ENCODE assay signal across 8 cellular contexts in genomic region chr3:150603888-150604319, GRCh38. TPM values are rescaled to one million over a fixed set of nuclear protein-coding genes. Genes with fewer than 3 reads are reported as not detected.
DNase-seq lines count a peak whose midpoint lies in the region; ATAC-seq and TF ChIP-seq lines count a peak whose summit lies in the region.

No MANE protein-coding gene starts in this region.

- intact Hi-C loops in gastrocnemius medialis (cut with DNase I; ENCODE audit: low total_unique reads) = loop anchor here (1.0 to 5.0 kb wide), 4 partner anchors 58 to 1663 kb away; partner anchors contain the start of genes EIF2A, MBNL1, SERP1 and SIAH2

- TF ChIP-seq POLR2A in gastrocnemius medialis (IDR thresholded peaks at IDR 0.05) = no peak

- H3K27me3 ChIP-seq in right atrium auricular region (no peaks in the 10 kb centered on the region), gastrocnemius medialis (no peaks in the 10 kb centered on the region)

- H3K4me3 ChIP-seq in right atrium auricular region (peak overlapping the region; percentile 71 to 78), gastrocnemius medialis (peak overlapping the region; percentile 75 to 95 (median 86))

- peaks cover 0 to 56% of the 10 kb centered on the region in 2 donors for H3K4me1 ChIP-seq in right atrium auricular region
- H3K4me1 ChIP-seq in gastrocnemius medialis = peaks cover 44 to 51% of the 10 kb centered on the region in 2 donors

- CTCF ChIA-PET in WTC11 (lab: Charles Lee) = no interaction called here

- H3K27me3 Mint-ChIP-seq in WTC11 (ENCODE audit: low read depth) = no peaks in the 10 kb centered on the region

- peaks cover 76% of the 10 kb centered on the region for H3K4me1 Mint-ChIP-seq in WTC11

- no peaks in the 10 kb centered on the region for H3K36me3 ChIP-seq in right atrium auricular region
- no peaks in the 10 kb centered on the region for H3K36me3 ChIP-seq in gastrocnemius medialis

- POLR2A ChIA-PET in WTC11 (lab: Charles Lee) = interaction anchor here (2.7 kb wide), 1 partner anchor 58 kb away, joined by 11 read pairs; the partner anchor contains the start of genes EIF2A and SERP1

- H3K9me3 ChIP-seq in right atrium auricular region (no peaks in the 10 kb centered on the region), gastrocnemius medialis (no peaks in the 10 kb centered on the region)

- TF ChIP-seq CTCF in WTC11 (IDR thresholded peaks at IDR 0.05) = no peak
- TF ChIP-seq CTCF in right atrium auricular region (IDR thresholded peaks at IDR 0.05) = no peak
- TF ChIP-seq CTCF in gastrocnemius medialis (IDR thresholded peaks at IDR 0.05 in 4 of 5, conservative IDR thresholded peaks at IDR 0.05 in 1 of 5) = no peak

- DNase-seq in Ammon's horn (ENCODE audit: low spot score) (peak; percentile 15), WTC11 (ENCODE audit: low spot score) (no peak), right atrium auricular region (ENCODE audit: low spot score) (no peak), gastrocnemius medialis (no peak), NAMALWA (ENCODE audit: low spot score) (no peak), SKM-1 (lab: John Stamatoyannopoulos, UW; ENCODE audit: unreplicated experiment) (no peak)
- no peak for DNase-seq in activated effector memory CD4-positive, alpha-beta T cell treated with Interleukin-2 at 50 U/mL for 16 hours

- in situ Hi-C loops in gastrocnemius medialis (cut with MboI; ENCODE audit: low sequenced_read_pairs in 4 of 4) = loop anchor here in 2 of 4 donors (5.0 to 10.0 kb wide), 3 partner anchors 57 to 161 kb away; partner anchors contain the start of genes EIF2A (in 2 of the 2), SERP1 (in 2 of the 2) and SIAH2 (in 1 of the 2)

- ATAC-seq in HG02588 (IDR thresholded peaks at IDR 0.05; ENCODE audit: unreplicated experiment) = peak; percentile 0
- ATAC-seq in WTC11 = no peak
- ATAC-seq in gastrocnemius medialis = peak; percentile 4 to 7

- no peaks in the 10 kb centered on the region for H3K9me3 Mint-ChIP-seq in WTC11

- H3K27ac Mint-ChIP-seq in WTC11 = peak overlapping the region; percentile 88

- peak overlapping the region; percentile 96 to 98 for H3K27ac ChIP-seq in right atrium auricular region
- peak overlapping the region; percentile 93 to 98 (median 96) for H3K27ac ChIP-seq in gastrocnemius medialis

- peaks cover 11% of the 10 kb centered on the region for H3K36me3 Mint-ChIP-seq in WTC11

- H3K4me3 Mint-ChIP-seq in WTC11 = peak overlapping the region; percentile 92

TF ChIP-seq in WTC11, 78 proteins besides CTCF, POLR2A, EP300 and RAD21:
- no peak for TF ChIP-seq SMAD4 (CRISPR knock-in tag; IDR thresholded peaks at IDR 0.05)
- no peak for TF ChIP-seq CBFB (CRISPR knock-in tag; IDR thresholded peaks at IDR 0.05; ENCODE audit: low read depth)
- TF ChIP-seq ARID4B (CRISPR knock-in tag; IDR thresholded peaks at IDR 0.05; ENCODE audit: borderline replicate concordance) = no peak
- no peak for TF ChIP-seq FOXJ3 (CRISPR knock-in tag; IDR thresholded peaks at IDR 0.05; ENCODE audit: borderline replicate concordance)
- no peak for TF ChIP-seq ATF3 (CRISPR knock-in tag; conservative IDR thresholded peaks at IDR 0.05)
- TF ChIP-seq TEAD1 (CRISPR knock-in tag; IDR thresholded peaks at IDR 0.05) = no peak
- no peak for TF ChIP-seq ZSCAN18 (CRISPR knock-in tag; IDR thresholded peaks at IDR 0.05)
- no peak for TF ChIP-seq NFE2L1 (CRISPR knock-in tag; IDR thresholded peaks at IDR 0.05)
TF ChIP-seq in WTC11: peak in this region for 0.

RNA-seq across cellular contexts. Expression of gene SELENOT, which starts 0.8 kb away (rescaled TPM):
- total RNA-seq in WTC11 (2021) = 48.3 to 57.0 TPM (median 53.4 TPM) in 3 replicates
- total RNA-seq in right atrium auricular region = 100 to 1,000 TPM in 1 of 2 donors, 10 to 100 TPM in 1; 73.6 to 137 TPM
- total RNA-seq in gastrocnemius medialis = 10 to 100 TPM; 69.6 to 83.1 (median 76.2) TPM

RNA-seq across cellular contexts. Expression of gene EIF2A, which starts 57.3 kb away (rescaled TPM):
- total RNA-seq in WTC11 (2021) (76.2 to 88.4 TPM (median 82.7 TPM) in 3 replicates), right atrium auricular region (100 to 1,000 TPM in 1 of 2 donors, 10 to 100 TPM in 1; 86.7 to 112 TPM), gastrocnemius medialis (100 to 1,000 TPM; 150 to 168 (median 163) TPM)

RNA-seq across cellular contexts. Expression of gene SERP1, which starts 57.6 kb away (rescaled TPM):
- total RNA-seq in WTC11 (2021) (86.9 to 98.3 TPM (median 94.9 TPM) in 3 replicates), right atrium auricular region (100 to 1,000 TPM in 1 of 2 donors, 10 to 100 TPM in 1; 96.8 to 102 TPM), gastrocnemius medialis (10 to 100 TPM; 25.3 to 52.7 (median 36.3) TPM)
